In genomic region chr4:1194028-1194900, GRCh38 we compare ENCODE assay signal across 9 cellular contexts. TPM values are rescaled to one million over a fixed set of nuclear protein-coding genes. Genes with fewer than 3 reads are reported as not detected.
DNase-seq lines count a peak whose midpoint lies in the region; ATAC-seq, FAIRE-seq and TF ChIP-seq lines count a peak whose summit lies in the region.
"Had no signal": no experiment of that assay in that cellular context is flagged by ENCODE, and none has a peak within 500 bp of the region (broad histone marks: within the 10 kb centered on the region; RNA-seq: fewer than 3 reads in every experiment).

No MANE protein-coding gene starts in this region.

- WGBS in K562 (ENCODE audit: insufficient coverage, low coverage, missing lambda C conversion rate), result 44% methylated on average over 33 of the region's 52 CpGs

- FAIRE-seq in K562 (lab: Jason Lieb, UNC), result no peak

- H3K4me3 ChIP-seq in HEK293 (ENCODE audit: low read depth, low read length), result no peak overlapping the region
- no peak overlapping the region for H3K4me3 ChIP-seq in K562
- peak overlapping the region in 1 of 2 donors; percentile 54 for H3K4me3 ChIP-seq in stomach smooth muscle (ENCODE audit: low read length in 2 of 2)

- POLR2A ChIA-PET in HEK293 (lab: Yijun Ruan, JAX), result no interaction called here
- POLR2A ChIA-PET in K562 (lab: Yijun Ruan, JAX), result interaction anchor here (0.6 to 1.4 kb wide), 3 partner anchors 11 to 262 kb away, joined by 3 to 5 read pairs (median 3); partner anchors contain the start of gene GAK

- TF ChIP-seq CTCF in HEK293 (tag by site-specific recombination; IDR thresholded peaks at IDR 0.05), result no peak
- TF ChIP-seq CTCF in K562 (IDR thresholded peaks at IDR 0.05 in 2 of 3, conservative IDR thresholded peaks at IDR 0.05 in 1 of 3; ENCODE audit: insufficient read depth in 2 of 3, low read depth in 1 of 3, low read length in 3 of 3), result no peak

- intact Hi-C loops in K562 (cut with micrococcal nuclease), result no loop called here

- BruUV-seq in K562 (replicated peaks; lab: Mats Ljungman, UMichigan), result no TSS peak

- H4K20me1 ChIP-seq in K562 (replicated peaks; ENCODE audit: control insufficient read depth, insufficient read depth, low read length), result no peaks in the 10 kb centered on the region

- H3K4me1 ChIP-seq in HEK293 (ENCODE audit: control insufficient read depth, insufficient read depth, low read length) (no peaks in the 10 kb centered on the region), K562 (replicated peaks in 1 of 2; ENCODE audit: control insufficient read depth in 2 of 2, insufficient read depth in 2 of 2, low read length in 2 of 2) (peaks cover 0 to 36% of the 10 kb centered on the region in 2 experiments; a peak in 3 of 5 replicates), stomach smooth muscle (ENCODE audit: control insufficient read depth, insufficient read depth, low read length) (peaks cover 37% of the 10 kb centered on the region)

- H3K4me2 ChIP-seq in K562 (ENCODE audit: insufficient read depth, low read length), result no peak overlapping the region

- no peak overlapping the region for H3K27ac ChIP-seq in HEK293 (ENCODE audit: extremely low read depth, low read depth, low read length)
- no peak overlapping the region for H3K27ac ChIP-seq in K562 (ENCODE audit: extremely low read depth, low read depth, low read length)
- peak overlapping the region; percentile 84 for H3K27ac ChIP-seq in stomach smooth muscle (ENCODE audit: low read length)

- H3K36me3 ChIP-seq in HEK293 (ENCODE audit: control insufficient read depth in 2 of 2, insufficient read depth in 1 of 2, low read length in 2 of 2) (no peaks in the 10 kb centered on the region), K562 (ENCODE audit: control insufficient read depth, insufficient read depth, low read length) (no peaks in the 10 kb centered on the region), stomach smooth muscle (ENCODE audit: control insufficient read depth in 2 of 2, insufficient read depth in 2 of 2, low read length in 2 of 2) (no peaks in the 10 kb centered on the region)

- in situ Hi-C loops in K562 (cut with MboI), result no loop called here

- no peaks in the 10 kb centered on the region for H3K9me3 ChIP-seq in HEK293 (ENCODE audit: control insufficient read depth, insufficient read depth, low read depth, low read length)
- no peaks in the 10 kb centered on the region for H3K9me3 ChIP-seq in K562 (replicated peaks; ENCODE audit: control insufficient read depth, insufficient read depth, low read depth, low read length)
- H3K9me3 ChIP-seq in stomach smooth muscle (ENCODE audit: control insufficient read depth in 2 of 2, low read length in 2 of 2), result no peaks in the 10 kb centered on the region

- H3K79me2 ChIP-seq in K562 (ENCODE audit: control insufficient read depth, insufficient read depth, low read length), result no peaks in the 10 kb centered on the region

- H2AFZ ChIP-seq in K562 (ENCODE audit: low read depth, low read length), result no peak overlapping the region

- no peak overlapping the region for H3K9ac ChIP-seq in K562 (ENCODE audit: insufficient read depth in 1 of 2, low read depth in 2 of 2, low read length in 2 of 2)
- H3K9ac ChIP-seq in stomach smooth muscle (ENCODE audit: low read length in 2 of 2), result peak overlapping the region; percentile 36 to 51

- DNase-seq in K562 (ENCODE audit: extremely low read depth in 1 of 4, low spot score in 3 of 4) (no peak), iris pigment epithelial cell (ENCODE audit: low read depth) (peak; percentile 59)
- no peak for DNase-seq in activated naive CD4-positive, alpha-beta T cell treated with Interleukin-2 at 50 U/mL for 16 hours
- DNase-seq: retina had no signal

- peaks cover 2 to 16% of the 10 kb centered on the region in 2 experiments; a peak in 2 of 5 replicates for H3K27me3 ChIP-seq in K562 (ENCODE audit: control insufficient read depth in 2 of 2, insufficient read depth in 2 of 2, low read length in 2 of 2)
- H3K27me3 ChIP-seq in stomach smooth muscle (ENCODE audit: control insufficient read depth in 1 of 2, insufficient read depth in 2 of 2, low read length in 2 of 2), result no peaks in the 10 kb centered on the region

- peak; percentile 34; the same call in 2 of the 3 replicates for ATAC-seq in K562
- no peak for ATAC-seq in GM19452 (IDR thresholded peaks at IDR 0.05; ENCODE audit: unreplicated experiment)
- no peak for ATAC-seq in GM18502 (IDR thresholded peaks at IDR 0.05; ENCODE audit: poor library complexity, unreplicated experiment)
- no peak for ATAC-seq in GM19395 (IDR thresholded peaks at IDR 0.05; ENCODE audit: unreplicated experiment)

- H3K9me1 ChIP-seq in K562 (ENCODE audit: control insufficient read depth, insufficient read depth, low read length), result no peaks in the 10 kb centered on the region

- CTCF ChIA-PET in HEK293 (lab: Yijun Ruan, JAX) (no interaction called here), K562 (lab: Yijun Ruan, JAX; ENCODE audit: low intra/inter-chr PET ratio) (no interaction called here)

- TF ChIP-seq POLR2A in K562 (conservative IDR thresholded peaks at IDR 0.05), result no peak

- no peak for TF ChIP-seq EP300 in K562 (IDR thresholded peaks at IDR 0.05; ENCODE audit: low read length)

- TF ChIP-seq RAD21 in K562 (CRISPR knock-in tag; conservative IDR thresholded peaks at IDR 0.05 in 1 of 2, IDR thresholded peaks at IDR 0.05 in 1 of 2), result no peak

TF ChIP-seq in HEK293, 187 proteins besides CTCF, POLR2A, EP300 and RAD21:
- no peak for TF ChIP-seq ZNF174 (tag by site-specific recombination; IDR thresholded peaks at IDR 0.05)
- TF ChIP-seq GLIS1 (tag by site-specific recombination; IDR thresholded peaks at IDR 0.05), result peak; percentile 44
TF ChIP-seq in HEK293: peak in this region for 1.

TF ChIP-seq in K562, 482 proteins besides CTCF, POLR2A, EP300 and RAD21 (continues in another document):
- TF ChIP-seq ILF3 (IDR thresholded peaks at IDR 0.05; ENCODE audit: borderline replicate concordance), result no peak

RNA-seq across cellular contexts. Expression of gene SPON2, which starts 21.9 kb away (rescaled TPM):
- total RNA-seq in K562 (2011; cell fraction: chromatin; rRNA removed; ENCODE audit: low replicate concordance), result 8.1 and 12.5 TPM in 2 replicates
- 8.2 and 12.8 TPM in 2 replicates for total RNA-seq in K562 (2011; cell fraction: nucleolus; rRNA removed)
- total RNA-seq in K562 (2011; cell fraction: nucleoplasm; rRNA removed), result 7.3 and 9.4 TPM in 2 replicates
- total RNA-seq in K562 (2014; rRNA removed), result 0.65 and 1.1 TPM in 2 replicates
- 0.54 and 0.69 TPM in 2 replicates for total RNA-seq in K562 (2014; rRNA removed; fragmentation: Illumina TruSeq; extraction: Trizol)
- 0.57 and 0.83 TPM in 2 replicates for total RNA-seq in K562 (2015; rRNA removed; fragmentation: Illumina TruSeq; extraction: Trizol)
- 1.4 and 1.8 TPM in 2 replicates for total RNA-seq in K562 (2021)
- 2.2 and 4.8 TPM in 2 replicates for polyA plus RNA-seq in K562 (2011; rRNA removed)
- 2.3 and 4.7 TPM in 2 replicates for polyA plus RNA-seq in K562 (2011; cell fraction: cytosol; rRNA removed)
- polyA plus RNA-seq in K562 (2011; cell fraction: nucleus; rRNA removed), result 4.1 and 5.8 TPM in 2 replicates
- polyA plus RNA-seq in K562 (2012), result 1.4 and 2.4 TPM in 2 replicates
- 0.74 and 1.1 TPM in 2 replicates for polyA plus RNA-seq in K562 (2014; fragmentation: Illumina TruSeq; extraction: Trizol)
- polyA plus RNA-seq in K562 (2014; fragmentation: Nextera tagmentation; extraction: Ambion mirVana), result under 1 TPM; 0.21 to 0.27 TPM
- 0.77 and 0.84 TPM in 2 replicates for polyA plus RNA-seq in K562 (2014; rRNA removed)
- 0.60 and 0.87 TPM in 2 replicates for polyA minus RNA-seq in K562 (2011; rRNA and poly(A)+ RNA removed)
- 2.3 and 3.7 TPM in 2 replicates for polyA minus RNA-seq in K562 (2011; cell fraction: cytosol; rRNA and poly(A)+ RNA removed)
- 1.8 and 4.2 TPM in 2 replicates for polyA minus RNA-seq in K562 (2011; cell fraction: nucleus; rRNA and poly(A)+ RNA removed)

RNA-seq across cellular contexts. Expression of gene CTBP1, which starts 54.7 kb away (rescaled TPM):
- total RNA-seq in K562 (2011; cell fraction: chromatin; rRNA removed; ENCODE audit: low replicate concordance), result 63.5 and 142 TPM in 2 replicates
- total RNA-seq in K562 (2011; cell fraction: nucleolus; rRNA removed), result 94.5 and 102 TPM in 2 replicates
- 48.0 and 62.1 TPM in 2 replicates for total RNA-seq in K562 (2011; cell fraction: nucleoplasm; rRNA removed)
- total RNA-seq in K562 (2014; rRNA removed), result 162 and 230 TPM in 2 replicates
- total RNA-seq in K562 (2014; rRNA removed; fragmentation: Illumina TruSeq; extraction: Trizol), result 27.2 and 30.4 TPM in 2 replicates
- 67.9 and 70.4 TPM in 2 replicates for total RNA-seq in K562 (2015; rRNA removed; fragmentation: Illumina TruSeq; extraction: Trizol)
- 134 and 148 TPM in 2 replicates for total RNA-seq in K562 (2021)
- 68.2 and 72.3 TPM in 2 replicates for polyA plus RNA-seq in K562 (2011; rRNA removed)
- 113 and 437 TPM in 2 replicates for polyA plus RNA-seq in K562 (2011; cell fraction: cytosol; rRNA removed)
- polyA plus RNA-seq in K562 (2011; cell fraction: nucleus; rRNA removed), result 168 and 330 TPM in 2 replicates
- 113 and 126 TPM in 2 replicates for polyA plus RNA-seq in K562 (2012)
- 64.0 and 116 TPM in 2 replicates for polyA plus RNA-seq in K562 (2014; fragmentation: Illumina TruSeq; extraction: Trizol)
- 10 to 100 TPM; 14.5 to 20.0 TPM for polyA plus RNA-seq in K562 (2014; fragmentation: Nextera tagmentation; extraction: Ambion mirVana)
- 111 and 118 TPM in 2 replicates for polyA plus RNA-seq in K562 (2014; rRNA removed)
- 33.8 and 54.2 TPM in 2 replicates for polyA minus RNA-seq in K562 (2011; rRNA and poly(A)+ RNA removed)
- polyA minus RNA-seq in K562 (2011; cell fraction: cytosol; rRNA and poly(A)+ RNA removed), result 135 and 154 TPM in 2 replicates
- 39.7 and 56.8 TPM in 2 replicates for polyA minus RNA-seq in K562 (2011; cell fraction: nucleus; rRNA and poly(A)+ RNA removed)

Comparison
In these comparisons a context has a peak if more than half of its experiments do, and no peak if none do; other contexts are left out.
1. H3K9ac ChIP-seq: peak in stomach smooth muscle (2 of 2); none in K562 (0 of 2).
2. Of the 44 proteins assayed by ChIP-seq in both K562 and HEK293: peak only in K562: PRDM10; only in HEK293: none; in both: none; in neither: 43.